ENCODE assay signal across 8 cellular contexts in the genomic region with DNA sequence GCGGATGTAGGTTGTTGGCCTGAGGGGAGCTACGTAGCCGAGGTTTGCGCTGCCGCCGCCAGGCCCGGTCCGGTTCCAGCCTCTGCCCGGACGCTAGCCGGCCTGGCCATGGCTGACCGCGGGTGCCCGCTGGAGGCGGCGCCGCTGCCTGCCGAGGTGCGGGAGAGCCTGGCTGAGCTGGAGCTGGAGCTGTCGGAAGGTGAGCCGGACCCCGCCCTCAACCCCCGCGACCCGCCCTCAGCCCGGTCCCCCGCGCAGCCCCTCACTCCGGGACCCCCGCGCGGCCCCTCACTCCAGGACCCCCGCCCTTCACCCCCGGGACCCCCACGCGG. TPM values are rescaled to one million over a fixed set of nuclear protein-coding genes. Genes with fewer than 3 reads are reported as not detected.
DNase-seq lines count a peak whose midpoint lies in the region; ATAC-seq and TF ChIP-seq lines count a peak whose summit lies in the region.

No MANE protein-coding gene starts in this region.

- BruUV-seq in Panc1 (replicated peaks; lab: Mats Ljungman, UMichigan): no TSS peak

- ATAC-seq in DND-41 (ENCODE audit: insufficient read depth, low read depth) (no peak), Panc1 (peak; percentile 73), HG03196 (IDR thresholded peaks at IDR 0.05; ENCODE audit: unreplicated experiment) (no peak)

- CTCF ChIA-PET in Panc1 (lab: Charles Lee): no interaction called here

- H3K36me3 ChIP-seq in DND-41 (ENCODE audit: insufficient read depth, low read length): peaks cover 38% of the 10 kb centered on the region
- H3K36me3 ChIP-seq in Panc1 (ENCODE audit: control insufficient read depth, insufficient read depth, low read length): peaks cover 9% of the 10 kb centered on the region; the same call in 1 of the 2 replicates
- H3K36me3 ChIP-seq in esophagus (ENCODE audit: control insufficient read depth in 2 of 2, insufficient read depth in 2 of 2, low read length in 1 of 2): no peaks in the 10 kb centered on the region
- no peaks in the 10 kb centered on the region for H3K36me3 ChIP-seq in parathyroid adenoma (ENCODE audit: control insufficient read depth, insufficient read depth, low read length)

- in situ Hi-C loops in Panc1 (cut with HindIII; ENCODE audit: low pct_unique_long_range_greater_than_20kb, low sequenced_read_pairs): no loop called here

- POLR2A ChIA-PET in Panc1 (lab: Charles Lee): no interaction called here

- H2AFZ ChIP-seq in DND-41 (ENCODE audit: low read depth, low read length) (peak overlapping the region; percentile 98), parathyroid adenoma (peak overlapping the region; percentile 84)

- DNase-seq in DND-41 (no peak), Panc1 (ENCODE audit: low read depth, low spot score) (no peak), NCI-H1105 (lab: John Stamatoyannopoulos, UW) (no peak), NCI-H446 (lab: John Stamatoyannopoulos, UW) (no peak), NCI-H2107 (lab: John Stamatoyannopoulos, UW) (no peak)

- TF ChIP-seq CTCF in DND-41 (IDR thresholded peaks at IDR 0.05; ENCODE audit: borderline replicate concordance, extremely low read depth, low read length, poor library complexity, severe bottlenecking): no peak
- no peak for TF ChIP-seq CTCF in Panc1 (IDR thresholded peaks at IDR 0.05)
- TF ChIP-seq CTCF in parathyroid adenoma (IDR thresholded peaks at IDR 0.05): no peak

- H3K79me2 ChIP-seq in DND-41 (ENCODE audit: insufficient read depth, low read length): peaks cover 79% of the 10 kb centered on the region
- no peaks in the 10 kb centered on the region for H3K79me2 ChIP-seq in parathyroid adenoma

- peak overlapping the region; percentile 91 for H3K27ac ChIP-seq in DND-41 (ENCODE audit: low read length)
- no peak overlapping the region; the same call in 1 of the 2 replicates for H3K27ac ChIP-seq in Panc1 (ENCODE audit: low read length)
- H3K27ac ChIP-seq in esophagus (ENCODE audit: low read depth in 2 of 2, low read length in 1 of 2): peak overlapping the region; percentile 66 to 84
- H3K27ac ChIP-seq in parathyroid adenoma: peak overlapping the region; percentile 42

- H3K4me1 ChIP-seq in DND-41 (ENCODE audit: insufficient read depth, low read length): peaks cover 42% of the 10 kb centered on the region
- peaks cover 3% of the 10 kb centered on the region; the same call in 1 of the 2 replicates for H3K4me1 ChIP-seq in Panc1 (ENCODE audit: control insufficient read depth, insufficient read depth, low read length)
- peaks cover 3 to 18% of the 10 kb centered on the region in 2 donors for H3K4me1 ChIP-seq in esophagus (ENCODE audit: control insufficient read depth in 2 of 2, insufficient read depth in 2 of 2, low read length in 1 of 2)
- H3K4me1 ChIP-seq in parathyroid adenoma: no peaks in the 10 kb centered on the region

- H3K4me3 ChIP-seq in DND-41 (ENCODE audit: low read depth in 1 of 2, low read length in 2 of 2) (peak overlapping the region; percentile 65 to 69; a peak in 3 of 4 replicates), Panc1 (ENCODE audit: low read depth in 2 of 2, low read length in 2 of 2) (peak overlapping the region; percentile 75 to 91), esophagus (ENCODE audit: low read depth in 1 of 2, low read length in 2 of 2) (peak overlapping the region; percentile 66 to 89), parathyroid adenoma (ENCODE audit: low read depth, low read length) (peak overlapping the region; percentile 70)

- WGBS in esophagus, 2 donors: 0 to 2% methylated on average over 21 to 36 of the region's 36 CpGs

- H3K9ac ChIP-seq in DND-41 (ENCODE audit: low read depth, low read length) (peak overlapping the region; percentile 98), parathyroid adenoma (peak overlapping the region; percentile 19)

- no peaks in the 10 kb centered on the region for H3K9me3 ChIP-seq in DND-41 (ENCODE audit: insufficient read depth, low read length, severe bottlenecking)
- H3K9me3 ChIP-seq in Panc1 (ENCODE audit: control insufficient read depth, insufficient read depth, low read depth, low read length): no peaks in the 10 kb centered on the region
- no peaks in the 10 kb centered on the region for H3K9me3 ChIP-seq in esophagus (ENCODE audit: control insufficient read depth in 2 of 2, insufficient read depth in 1 of 2, low read depth in 1 of 2, low read length in 1 of 2)
- H3K9me3 ChIP-seq in parathyroid adenoma (ENCODE audit: control insufficient read depth, low read length): no peaks in the 10 kb centered on the region

- intact Hi-C loops in Panc1 (cut with micrococcal nuclease; ENCODE audit: unreplicated experiment): no loop called here

- peak overlapping the region; percentile 97 for H3K4me2 ChIP-seq in DND-41 (ENCODE audit: insufficient read depth, low read length)
- peak overlapping the region; percentile 78 for H3K4me2 ChIP-seq in parathyroid adenoma (ENCODE audit: low read length)

- peaks cover 10% of the 10 kb centered on the region; the same call in 1 of the 2 replicates for H4K20me1 ChIP-seq in DND-41 (ENCODE audit: insufficient read depth, low read length)

- H3K27me3 ChIP-seq in DND-41 (ENCODE audit: insufficient read depth, low read length, poor library complexity): no peaks in the 10 kb centered on the region
- H3K27me3 ChIP-seq in Panc1 (ENCODE audit: control insufficient read depth, insufficient read depth, low read length): no peaks in the 10 kb centered on the region
- H3K27me3 ChIP-seq in esophagus (ENCODE audit: control insufficient read depth in 1 of 2, insufficient read depth in 2 of 2, low read length in 2 of 2): no peaks in the 10 kb centered on the region
- H3K27me3 ChIP-seq in parathyroid adenoma (ENCODE audit: control insufficient read depth, insufficient read depth, low read length): no peaks in the 10 kb centered on the region

RNA-seq across cellular contexts. Expression of a gene that starts 0.3 kb away (rescaled TPM):
- 22.9 TPM for total RNA-seq in Panc1 (2021; ENCODE audit: unreplicated experiment)
- 13.2 TPM for polyA plus RNA-seq in Panc1 (2012; ENCODE audit: insufficient read length)
- polyA plus RNA-seq in esophagus: 10 to 100 TPM; 15.3 to 29.7 TPM
